ENCODE assay signal across 8 cellular contexts in genomic region chr6:19812512-19813119, GRCh38. TPM values are rescaled to one million over a fixed set of nuclear protein-coding genes. Genes with fewer than 3 reads are reported as not detected.
DNase-seq lines count a peak whose midpoint lies in the region; ATAC-seq, FAIRE-seq and TF ChIP-seq lines count a peak whose summit lies in the region.

No MANE protein-coding gene starts in this region.

- no peaks in the 10 kb centered on the region for H3K79me2 ChIP-seq in smooth muscle cell (ENCODE audit: low read depth)

- H3K27ac Mint-ChIP-seq in CD8-positive, alpha-beta T cell: no peak overlapping the region

- CTCF ChIA-PET in CD8-positive, alpha-beta T cell (lab: Charles Lee): no interaction called here

- H3K9me3 Mint-ChIP-seq in CD8-positive, alpha-beta T cell: no peaks in the 10 kb centered on the region

- peak; percentile 46 for FAIRE-seq in RCC 7860 (lab: Jason Lieb, UNC)

- 57% methylated on average over 6 of the region's 6 CpGs for WGBS in smooth muscle cell (ENCODE audit: low lambda C conversion rate)

- no peaks in the 10 kb centered on the region for H3K36me3 ChIP-seq in smooth muscle cell (ENCODE audit: low read depth)
- H3K36me3 ChIP-seq in CD8-positive, alpha-beta T cell (ENCODE audit: insufficient read depth, low read length): no peaks in the 10 kb centered on the region

- H4K20me1 ChIP-seq in smooth muscle cell (ENCODE audit: low read depth): no peaks in the 10 kb centered on the region

- POLR2A ChIA-PET in CD8-positive, alpha-beta T cell (lab: Charles Lee): no interaction called here

- no peak overlapping the region for H3K4me3 Mint-ChIP-seq in CD8-positive, alpha-beta T cell

- no peaks in the 10 kb centered on the region for H3K36me3 Mint-ChIP-seq in CD8-positive, alpha-beta T cell

- DNase-seq in RCC 7860 (ENCODE audit: low spot score): peak; percentile 21
- no peak for DNase-seq in foreskin keratinocyte
- no peak for DNase-seq in smooth muscle cell (lab: John Stamatoyannopoulos, UW; ENCODE audit: unreplicated experiment)
- no peak for DNase-seq in ecto neural progenitor cell (ENCODE audit: low spot score)
- DNase-seq in CD8-positive, alpha-beta T cell: no peak

- H3K27me3 ChIP-seq in foreskin keratinocyte (peaks cover 13% of the 10 kb centered on the region), smooth muscle cell (ENCODE audit: low read depth) (no peaks in the 10 kb centered on the region)
- H3K27me3 ChIP-seq in CD8-positive, alpha-beta T cell (ENCODE audit: insufficient read depth, low read length): no peaks in the 10 kb centered on the region

- H3K4me3 ChIP-seq in smooth muscle cell: no peak overlapping the region
- no peak overlapping the region for H3K4me3 ChIP-seq in CD8-positive, alpha-beta T cell (ENCODE audit: low read depth, low read length)

- no peaks in the 10 kb centered on the region for H3K9me3 ChIP-seq in smooth muscle cell (replicated peaks; ENCODE audit: low read depth)
- H3K9me3 ChIP-seq in CD8-positive, alpha-beta T cell (ENCODE audit: low read length): peaks cover 4% of the 10 kb centered on the region

- no peaks in the 10 kb centered on the region for H3K4me1 Mint-ChIP-seq in CD8-positive, alpha-beta T cell (ENCODE audit: low read depth)

- H3K27ac ChIP-seq in 22Rv1 (peak overlapping the region; percentile 82), foreskin keratinocyte (no peak overlapping the region), smooth muscle cell (ENCODE audit: low read depth) (no peak overlapping the region)
- H3K27ac ChIP-seq in CD8-positive, alpha-beta T cell (ENCODE audit: low read depth, low read length): no peak overlapping the region

- H3K4me1 ChIP-seq in foreskin keratinocyte (no peaks in the 10 kb centered on the region), smooth muscle cell (ENCODE audit: low read depth) (no peaks in the 10 kb centered on the region)
- no peaks in the 10 kb centered on the region for H3K4me1 ChIP-seq in CD8-positive, alpha-beta T cell (ENCODE audit: insufficient read depth, low read length)

- H3K9ac ChIP-seq in smooth muscle cell (ENCODE audit: low read depth): no peak overlapping the region

- intact Hi-C loops in CD8-positive, alpha-beta T cell (cut with DNase I, micrococcal nuclease): no loop called here

- no peak overlapping the region for H3K4me2 ChIP-seq in smooth muscle cell

- ATAC-seq in GM18867 (IDR thresholded peaks at IDR 0.05; ENCODE audit: unreplicated experiment): peak; percentile 73
- ATAC-seq in foreskin keratinocyte: peak; percentile 39
- no peak for ATAC-seq in HG02678 (IDR thresholded peaks at IDR 0.05; ENCODE audit: unreplicated experiment)
- no peak for ATAC-seq in CD8-positive, alpha-beta T cell

- TF ChIP-seq CTCF in 22Rv1 (IDR thresholded peaks at IDR 0.05): peak; percentile 89
- peak; percentile 55 for TF ChIP-seq CTCF in foreskin keratinocyte (conservative IDR thresholded peaks at IDR 0.05)
- TF ChIP-seq CTCF in smooth muscle cell (IDR thresholded peaks at IDR 0.05; ENCODE audit: borderline replicate concordance, insufficient read depth, poor library complexity, severe bottlenecking): peak; percentile 61
- no peak for TF ChIP-seq CTCF in CD8-positive, alpha-beta T cell (IDR thresholded peaks at IDR 0.05)

- H3K27me3 Mint-ChIP-seq in CD8-positive, alpha-beta T cell (ENCODE audit: low read depth): peaks cover 3% of the 10 kb centered on the region

- H3F3A ChIP-seq in smooth muscle cell (ENCODE audit: low read depth): no peaks in the 10 kb centered on the region

- peak overlapping the region; percentile 59 for H2AFZ ChIP-seq in smooth muscle cell (ENCODE audit: low read depth)

RNA-seq across cellular contexts. Expression of gene ID4, which starts 24.6 kb away (rescaled TPM):
- not detected in 2 replicates for total RNA-seq in foreskin keratinocyte
- not detected in 2 replicates for polyA plus RNA-seq in foreskin keratinocyte
- 123 and 147 TPM in 2 replicates for total RNA-seq in smooth muscle cell
- polyA plus RNA-seq in smooth muscle cell: 181 and 223 TPM in 2 replicates
- not detected for total RNA-seq in CD8-positive, alpha-beta T cell

Comparison
In these comparisons a context has a peak if more than half of its experiments do, and no peak if none do; other contexts are left out.
1. ATAC-seq: peak in GM18867 (single experiment) and foreskin keratinocyte (single experiment); none in HG02678 (single experiment) and CD8-positive, alpha-beta T cell (single experiment).
2. RNA of gene ID4, which starts 24.6 kb away (total RNA-seq): 123 to 147 TPM in smooth muscle cell; not detected in foreskin keratinocyte and not detected in CD8-positive, alpha-beta T cell; every median in the first group is over 100 times any median in the second.